Comparison of ENCODE assay signal across 7 cellular contexts in genomic region chr7:108652886-108653285, GRCh38.
"Had no signal": no experiment of that assay in that cellular context is flagged by ENCODE, and none has a peak within 500 bp of the region (broad histone marks: within the 10 kb centered on the region; RNA-seq: fewer than 3 reads in every experiment).

No MANE protein-coding gene starts in this region.

- FAIRE-seq: HTR-8/SVneo, K562 had no signal

- H3K4me3 ChIP-seq: K562 had no signal

- H3K27ac ChIP-seq: HL-60, KMS-11 had no signal

- ATAC-seq: K562 had no signal

- H3K9ac ChIP-seq: KMS-11 had no signal

- H3K4me2 ChIP-seq: KMS-11 had no signal

- DNase-seq: IMR-90, KBM-7, KG1 had no signal
